In genomic region chr6:155377061-155377460, GRCh38 we compare ENCODE assay signal across 19 cellular contexts.
A peak's percentile ranks its signal among the peaks of the same experiment; 100 is the strongest.
DNase-seq lines count a peak whose midpoint lies in the region; ATAC-seq, FAIRE-seq and TF ChIP-seq lines count a peak whose summit lies in the region.
"Had no signal": no experiment of that assay in that cellular context is flagged by ENCODE, and none has a peak within 500 bp of the region (broad histone marks: within the 10 kb centered on the region; RNA-seq: fewer than 3 reads in every experiment).

No MANE protein-coding gene starts in this region.

- H3K4me1 ChIP-seq in OCI-LY3 (ENCODE audit: low read length) (peaks cover 50% of the 10 kb centered on the region), mesenchymal stem cell (ENCODE audit: control insufficient read depth, insufficient read depth, low read depth, low read length) (peaks cover 2% of the 10 kb centered on the region), gastrocnemius medialis (no peaks in the 10 kb centered on the region)
- H3K4me1 ChIP-seq: tibial nerve had no signal

- H2BK120ac ChIP-seq in mesenchymal stem cell (ENCODE audit: low read depth, low read length): no peak overlapping the region

- H2BK15ac ChIP-seq in mesenchymal stem cell (ENCODE audit: low read depth, poor library complexity, severe bottlenecking): no peak overlapping the region

- CTCF ChIA-PET in CD4-positive, alpha-beta T cell (lab: Charles Lee): no interaction called here

- no peaks in the 10 kb centered on the region; the same call in 1 of the 2 replicates for H3K27me3 ChIP-seq in OCI-LY3 (ENCODE audit: low read depth, low read length)
- H3K27me3 ChIP-seq in bronchial epithelial cell (ENCODE audit: control insufficient read depth, insufficient read depth, low read length): no peaks in the 10 kb centered on the region
- H3K27me3 ChIP-seq in mesenchymal stem cell (ENCODE audit: control insufficient read depth in 1 of 2, insufficient read depth in 1 of 2, low read length in 2 of 2): no peaks in the 10 kb centered on the region
- no peaks in the 10 kb centered on the region for H3K27me3 ChIP-seq in CD4-positive, alpha-beta T cell (ENCODE audit: control insufficient read depth, insufficient read depth, low read length)
- H3K27me3 ChIP-seq in gastrocnemius medialis: no peaks in the 10 kb centered on the region
- H3K27me3 ChIP-seq: tibial nerve had no signal

- H4K91ac ChIP-seq in mesenchymal stem cell (ENCODE audit: low read length): no peak overlapping the region

- DNase-seq in AG20443 (ENCODE audit: low spot score): peak; percentile 69
- peak; percentile 80 for DNase-seq in bronchial epithelial cell (ENCODE audit: low read depth)
- peak; percentile 54 for DNase-seq in mesenchymal stem cell
- no peak for DNase-seq in CD4-positive, alpha-beta T cell
- DNase-seq in gastrocnemius medialis: no peak
- DNase-seq: hypothalamus, NCI-H1436 treated with DMSO at 0.1 percent for 48 hours, NCI-H510A treated with DMSO at 0.1 percent for 48 hours, retina had no signal

- H3K4me1 Mint-ChIP-seq in CD4-positive, alpha-beta T cell (ENCODE audit: low read depth): no peaks in the 10 kb centered on the region

- no peaks in the 10 kb centered on the region for H4K20me1 ChIP-seq in OCI-LY3 (ENCODE audit: insufficient read depth, low read length)

- H3K9ac ChIP-seq in OCI-LY3 (ENCODE audit: low read length): no peak overlapping the region
- peak overlapping the region; percentile 78 for H3K9ac ChIP-seq in mesenchymal stem cell (ENCODE audit: low read length)
- H3K9ac ChIP-seq: KMS-11 had no signal

- no peaks in the 10 kb centered on the region for H3K9me3 ChIP-seq in OCI-LY3 (ENCODE audit: insufficient read depth, low read length)
- H3K9me3 ChIP-seq in mesenchymal stem cell (ENCODE audit: control insufficient read depth, low read length): no peaks in the 10 kb centered on the region
- H3K9me3 ChIP-seq in CD4-positive, alpha-beta T cell (ENCODE audit: control insufficient read depth, low read length): no peaks in the 10 kb centered on the region
- no peaks in the 10 kb centered on the region for H3K9me3 ChIP-seq in gastrocnemius medialis
- H3K9me3 ChIP-seq: tibial nerve had no signal

- H3K18ac ChIP-seq in mesenchymal stem cell (ENCODE audit: low read depth in 1 of 2, low read length in 2 of 2): no peak overlapping the region

- H3K27ac Mint-ChIP-seq in CD4-positive, alpha-beta T cell: no peak overlapping the region
- H3K27ac Mint-ChIP-seq: activated T-helper 2 cell treated with anti-CD3 and anti-CD28 coated beads, Interferon-gamma antibody, Interleukin-2, Interleukin-4, amounts not matched to agents 10 μg/mL and 5 μg/mL and 100 μg/mL, durations not matched to agents 14 hours and 24 hours and 36 hours; natural killer cell treated with Interleukin-12 subunit alpha and Interleukin-12 subunit beta and Interleukin-15 and Interleukin-18, amount 100 ng/mL, for 72 hours had no signal

- intact Hi-C loops in CD4-positive, alpha-beta T cell (cut with DNase I, micrococcal nuclease): no loop called here
- intact Hi-C loops in gastrocnemius medialis (cut with DNase I; ENCODE audit: low total_unique reads): no loop called here

- H2AK5ac ChIP-seq in mesenchymal stem cell (ENCODE audit: low read length, severe bottlenecking): no peak overlapping the region

- H2AFZ ChIP-seq in OCI-LY3 (ENCODE audit: low read depth, low read length) (no peak overlapping the region), mesenchymal stem cell (ENCODE audit: low read depth, low read length) (no peak overlapping the region)

- no peak overlapping the region for H3K4me3 Mint-ChIP-seq in CD4-positive, alpha-beta T cell
- H3K4me3 Mint-ChIP-seq: natural killer cell treated with Interleukin-12 subunit alpha and Interleukin-12 subunit beta and Interleukin-15 and Interleukin-18, amount 100 ng/mL, for 72 hours had no signal

- H3K4me2 ChIP-seq in OCI-LY3 (ENCODE audit: low read length) (peak overlapping the region; percentile 48), mesenchymal stem cell (ENCODE audit: low read length, poor library complexity, severe bottlenecking) (no peak overlapping the region)
- H3K4me2 ChIP-seq: KMS-11 had no signal

- no peaks in the 10 kb centered on the region for H3K79me2 ChIP-seq in OCI-LY3 (ENCODE audit: low read length)

- POLR2A ChIA-PET in CD4-positive, alpha-beta T cell (lab: Charles Lee): no interaction called here

- H3K4me3 ChIP-seq in OCI-LY3 (ENCODE audit: low read length) (no peak overlapping the region), bronchial epithelial cell (ENCODE audit: low read depth, low read length) (no peak overlapping the region), mesenchymal stem cell (ENCODE audit: insufficient read depth in 1 of 2, low read depth in 1 of 2, low read length in 2 of 2) (no peak overlapping the region), gastrocnemius medialis (no peak overlapping the region)
- H3K4me3 ChIP-seq: tibial nerve had no signal

- H3K14ac ChIP-seq in mesenchymal stem cell (ENCODE audit: low read length in 2 of 2): no peak overlapping the region

- no peak overlapping the region for H3K27ac ChIP-seq in OCI-LY3 (ENCODE audit: low read length)
- H3K27ac ChIP-seq in mesenchymal stem cell (ENCODE audit: low read length, poor library complexity, severe bottlenecking): no peak overlapping the region
- no peak overlapping the region for H3K27ac ChIP-seq in CD4-positive, alpha-beta T cell (ENCODE audit: low read depth, low read length)
- no peak overlapping the region for H3K27ac ChIP-seq in gastrocnemius medialis
- H3K27ac ChIP-seq: KMS-11, tibial nerve had no signal

- no peaks in the 10 kb centered on the region for H3K36me3 ChIP-seq in OCI-LY3 (replicated peaks; ENCODE audit: low read depth, low read length)
- H3K36me3 ChIP-seq in bronchial epithelial cell (ENCODE audit: control insufficient read depth, insufficient read depth, low read length): no peaks in the 10 kb centered on the region
- H3K36me3 ChIP-seq in mesenchymal stem cell (ENCODE audit: control insufficient read depth in 1 of 2, insufficient read depth in 2 of 2, low read depth in 1 of 2, low read length in 2 of 2): no peaks in the 10 kb centered on the region
- H3K36me3 ChIP-seq in gastrocnemius medialis: no peaks in the 10 kb centered on the region
- H3K36me3 ChIP-seq: tibial nerve had no signal

- no peak overlapping the region for H2BK12ac ChIP-seq in mesenchymal stem cell (ENCODE audit: low read length in 2 of 2)

- WGBS in mesenchymal stem cell: no CpG with 5 or more reads among the region's 1 CpG

- in situ Hi-C loops in gastrocnemius medialis (cut with MboI; ENCODE audit: low sequenced_read_pairs in 4 of 4): no loop called here

- H3K23ac ChIP-seq in mesenchymal stem cell (ENCODE audit: low read length in 2 of 2): no peak overlapping the region

- no peak overlapping the region for H4K8ac ChIP-seq in mesenchymal stem cell (ENCODE audit: low read length)

- H3K79me1 ChIP-seq in mesenchymal stem cell (replicated peaks; ENCODE audit: low read length, poor library complexity, severe bottlenecking): no peaks in the 10 kb centered on the region

- TF ChIP-seq CTCF in OCI-LY3 (IDR thresholded peaks at IDR 0.05; ENCODE audit: low read depth, low read length) (no peak), bronchial epithelial cell (IDR thresholded peaks at IDR 0.05; ENCODE audit: insufficient read depth, low read length, severe bottlenecking) (no peak), gastrocnemius medialis (IDR thresholded peaks at IDR 0.05 in 4 of 5, conservative IDR thresholded peaks at IDR 0.05 in 1 of 5) (no peak)
- no peak for TF ChIP-seq CTCF in CD4-positive, alpha-beta T cell (IDR thresholded peaks at IDR 0.05)

- H3K27me3 Mint-ChIP-seq in CD4-positive, alpha-beta T cell: no peaks in the 10 kb centered on the region

- no peaks in the 10 kb centered on the region for H3K9me3 Mint-ChIP-seq in CD4-positive, alpha-beta T cell
- H3K9me3 Mint-ChIP-seq: natural killer cell treated with Interleukin-12 subunit alpha and Interleukin-12 subunit beta and Interleukin-15 and Interleukin-18, amount 100 ng/mL, for 72 hours had no signal

- FAIRE-seq in bronchial epithelial cell (lab: Jason Lieb, UNC): no peak
- FAIRE-seq: endometrium, G401.6 had no signal

- no peak overlapping the region for H2BK5ac ChIP-seq in mesenchymal stem cell (ENCODE audit: low read depth, low read length, poor library complexity, severe bottlenecking)

- ATAC-seq in CD4-positive, alpha-beta T cell (ENCODE audit: poor library complexity): no peak
- ATAC-seq in gastrocnemius medialis (no peak), HG03354 (IDR thresholded peaks at IDR 0.05; ENCODE audit: poor library complexity, severe bottlenecking, unreplicated experiment) (no peak), GM19328 (IDR thresholded peaks at IDR 0.05; ENCODE audit: unreplicated experiment) (no peak)
- ATAC-seq: natural killer cell treated with Interleukin-12 subunit alpha and Interleukin-12 subunit beta and Interleukin-15 and Interleukin-18, amount 100 ng/mL, for 72 hours; Right ventricle myocardium inferior had no signal

- no peaks in the 10 kb centered on the region for H3K36me3 Mint-ChIP-seq in CD4-positive, alpha-beta T cell (ENCODE audit: low read depth)
- H3K36me3 Mint-ChIP-seq: natural killer cell treated with Interleukin-12 subunit alpha and Interleukin-12 subunit beta and Interleukin-15 and Interleukin-18, amount 100 ng/mL, for 72 hours had no signal

- no peak overlapping the region for H3K4ac ChIP-seq in mesenchymal stem cell (ENCODE audit: low read depth in 1 of 2, low read length in 2 of 2)

- no peak for TF ChIP-seq POLR2A in gastrocnemius medialis (IDR thresholded peaks at IDR 0.05)

Comparison
In these comparisons a context has a peak if more than half of its experiments do, and no peak if none do; other contexts are left out.
1. DNase-seq: peak in AG20443 (single experiment), bronchial epithelial cell (single experiment) and mesenchymal stem cell (single experiment); none in CD4-positive, alpha-beta T cell (0 of 10) and gastrocnemius medialis (0 of 2).